Comparison of ENCODE assay signal across 9 cellular contexts in the genomic region with DNA sequence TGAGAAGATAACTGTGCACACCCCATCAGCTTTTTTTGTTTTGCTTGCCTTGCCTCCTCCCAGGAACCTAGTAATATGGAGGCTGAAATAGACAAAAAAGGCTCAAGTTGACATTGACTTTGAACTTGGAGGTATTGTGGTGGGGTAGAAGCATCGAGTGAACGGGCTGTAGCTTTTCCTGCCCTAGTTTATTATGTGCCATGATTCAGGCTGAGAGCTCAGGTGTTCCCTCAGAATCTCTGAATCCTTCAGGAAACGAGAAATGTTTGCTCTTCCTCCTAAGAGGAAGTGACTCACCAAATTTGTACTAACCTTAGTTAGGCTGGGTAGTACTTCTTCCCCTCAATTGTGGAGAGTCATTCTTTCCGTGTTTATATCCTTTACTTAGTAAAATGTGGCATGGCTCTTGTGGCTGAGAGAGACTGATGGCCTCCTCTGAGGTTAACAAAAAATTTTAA.
DNase-seq lines count a peak whose midpoint lies in the region; ATAC-seq and TF ChIP-seq lines count a peak whose summit lies in the region.
"Had no signal": no experiment of that assay in that cellular context is flagged by ENCODE, and none has a peak within 500 bp of the region (broad histone marks: within the 10 kb centered on the region; RNA-seq: fewer than 3 reads in every experiment).

No MANE protein-coding gene starts in this region.

- TF ChIP-seq CTCF in adrenal gland (IDR thresholded peaks at IDR 0.05) = no peak
- no peak for TF ChIP-seq CTCF in left lung (IDR thresholded peaks at IDR 0.05)

- H3K4me1 ChIP-seq in adrenal gland (replicated peaks in 1 of 2) (peaks cover 0 to 3% of the 10 kb centered on the region in 2 donors), left lung (peaks cover 12 to 24% of the 10 kb centered on the region in 2 donors)
- no peaks in the 10 kb centered on the region for H3K4me1 ChIP-seq in CD4-positive, alpha-beta memory T cell (ENCODE audit: insufficient read depth, low read length)

- no peaks in the 10 kb centered on the region for H3K9me3 Mint-ChIP-seq in CD4-positive, alpha-beta memory T cell

- H3K4me3 ChIP-seq in adrenal gland = no peak overlapping the region
- no peak overlapping the region for H3K4me3 ChIP-seq in left lung
- no peak overlapping the region for H3K4me3 ChIP-seq in CD4-positive, alpha-beta memory T cell (ENCODE audit: low read length in 2 of 2)
- H3K4me3 ChIP-seq: cardiac muscle cell had no signal

- H3K36me3 ChIP-seq in adrenal gland (replicated peaks in 1 of 2) = no peaks in the 10 kb centered on the region
- no peaks in the 10 kb centered on the region for H3K36me3 ChIP-seq in left lung
- no peaks in the 10 kb centered on the region for H3K36me3 ChIP-seq in CD4-positive, alpha-beta memory T cell (ENCODE audit: insufficient read depth, low read length)
- H3K36me3 ChIP-seq: cardiac muscle cell had no signal

- TF ChIP-seq POLR2A in adrenal gland (IDR thresholded peaks at IDR 0.05) = no peak

- peak; percentile 78 for DNase-seq in DMS53 treated with DMSO at 0.1 percent for 48 hours (lab: John Stamatoyannopoulos, UW; ENCODE audit: unreplicated experiment)
- DNase-seq in adrenal gland = no peak
- no peak for DNase-seq in left lung
- no peak for DNase-seq in NCI-H526 treated with DMSO at 0.1 percent for 48 hours (lab: John Stamatoyannopoulos, UW)
- DNase-seq in DMS 273 (lab: John Stamatoyannopoulos, UW; ENCODE audit: unreplicated experiment) = no peak
- no peak for DNase-seq in NCI-H526 (lab: John Stamatoyannopoulos, UW)
- DNase-seq in CD4-positive, alpha-beta memory T cell = no peak

- peak overlapping the region in 1 of 8 donors; percentile 31 for H3K4me3 Mint-ChIP-seq in CD4-positive, alpha-beta memory T cell

- H3K27me3 Mint-ChIP-seq in CD4-positive, alpha-beta memory T cell = peaks cover 4 to 6% of the 10 kb centered on the region in 2 donors

- CTCF ChIA-PET in CD4-positive, alpha-beta memory T cell (lab: Charles Lee; ENCODE audit: partially characterized antibody) = no interaction called here

- ATAC-seq in HG03558 (IDR thresholded peaks at IDR 0.05; ENCODE audit: extremely low read depth, unreplicated experiment) (peak; percentile 52), left lung (peak; percentile 88)

- intact Hi-C loops in adrenal gland (cut with DNase I) (no loop called here), left lung (cut with DNase I) (no loop called here)
- intact Hi-C loops in CD4-positive, alpha-beta memory T cell (cut with micrococcal nuclease) = no loop called here

- H3K27me3 ChIP-seq in adrenal gland (no peaks in the 10 kb centered on the region), left lung (no peaks in the 10 kb centered on the region)
- H3K27me3 ChIP-seq in CD4-positive, alpha-beta memory T cell (ENCODE audit: insufficient read depth, low read length) = no peaks in the 10 kb centered on the region
- H3K27me3 ChIP-seq: cardiac muscle cell had no signal

- WGBS in adrenal gland, 4 donors = 45 to 60% (median 55%) methylated on average over 4 of the region's 4 CpGs

- peaks cover 4 to 7% (median 6%) of the 10 kb centered on the region in 4 donors for H3K4me1 Mint-ChIP-seq in CD4-positive, alpha-beta memory T cell

- H3K9me3 ChIP-seq in adrenal gland (replicated peaks in 1 of 3) (no peaks in the 10 kb centered on the region), left lung (no peaks in the 10 kb centered on the region)
- H3K9me3 ChIP-seq in CD4-positive, alpha-beta memory T cell (ENCODE audit: control insufficient read depth in 1 of 2, low read length in 2 of 2) = no peaks in the 10 kb centered on the region

- H3K27ac ChIP-seq in adrenal gland = peak overlapping the region in 4 of 5 donors; percentile 4 to 55 (median 44)
- peak overlapping the region; percentile 80 to 84 for H3K27ac ChIP-seq in left lung
- H3K27ac ChIP-seq in CD4-positive, alpha-beta memory T cell (ENCODE audit: low read depth, low read length) = no peak overlapping the region
- H3K27ac ChIP-seq: cardiac muscle cell had no signal

- H3K27ac Mint-ChIP-seq in CD4-positive, alpha-beta memory T cell = no peak overlapping the region

- POLR2A ChIA-PET in CD4-positive, alpha-beta memory T cell (lab: Charles Lee; ENCODE audit: partially characterized antibody) = no interaction called here

- no peaks in the 10 kb centered on the region for H3K36me3 Mint-ChIP-seq in CD4-positive, alpha-beta memory T cell
